Comparison of ENCODE assay signal across 14 cellular contexts in the genomic region with DNA sequence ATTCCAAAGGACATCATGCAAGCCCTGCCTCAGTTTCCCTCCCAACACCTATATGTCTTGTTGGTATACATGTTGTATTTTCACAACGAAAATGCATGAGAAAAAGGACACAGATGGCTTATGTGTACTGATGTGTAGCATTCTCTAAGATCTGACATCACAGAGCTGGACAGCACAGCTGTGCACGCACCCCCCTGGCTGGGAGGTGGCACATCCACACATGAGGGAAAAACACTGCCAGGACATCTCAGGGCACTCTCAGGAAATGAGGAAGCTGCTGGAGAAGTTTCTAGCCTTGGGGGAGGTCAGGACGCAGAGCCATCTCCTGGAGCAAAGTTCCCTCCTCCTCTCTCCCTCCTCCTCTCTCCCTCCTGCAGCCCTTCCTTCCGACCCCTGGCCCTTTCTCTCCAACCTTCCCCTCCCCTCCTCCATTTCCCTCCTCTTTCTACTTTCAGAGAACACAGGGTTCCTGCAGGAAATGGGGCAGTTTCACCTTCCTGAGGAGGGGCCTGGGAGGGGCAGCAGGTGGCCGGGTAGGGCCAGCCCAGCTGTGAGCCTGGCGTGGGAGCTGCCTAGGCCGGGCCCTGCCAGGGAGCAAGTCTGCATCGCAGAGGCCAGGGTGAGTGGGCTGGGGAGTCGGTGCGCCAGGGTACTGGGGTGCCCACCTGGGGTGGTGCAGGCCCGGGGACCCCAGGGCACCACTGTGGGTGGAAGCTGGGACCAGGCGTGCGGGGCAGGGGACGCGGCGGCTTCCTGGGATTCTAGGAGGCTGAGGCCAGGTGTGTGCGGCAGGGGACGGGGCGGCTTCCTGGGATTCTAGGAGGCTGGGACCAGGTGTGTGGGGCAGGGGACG. TPM values are rescaled to one million over a fixed set of nuclear protein-coding genes. Genes with fewer than 3 reads are reported as not detected.
A peak's percentile ranks its signal among the peaks of the same experiment; 100 is the strongest.
DNase-seq lines count a peak whose midpoint lies in the region; ATAC-seq and TF ChIP-seq lines count a peak whose summit lies in the region.
"Had no signal": no experiment of that assay in that cellular context is flagged by ENCODE, and none has a peak within 500 bp of the region (broad histone marks: within the 10 kb centered on the region; RNA-seq: fewer than 3 reads in every experiment).

A gene (plus strand): TSS at position 542 of the 853 bp plus-strand sequence. CDS start 16,769 bp downstream, outside the sequence.

- TF ChIP-seq POLR2A in erythroblast (IDR thresholded peaks at IDR 0.05; ENCODE audit: low read length) = no peak

- H3K9me3 Mint-ChIP-seq in stimulated activated naive CD8-positive, alpha-beta T cell treated with anti-CD3 and anti-CD28 coated beads, Interleukin-15, amount 100 ng/mL, for 72 hours = peaks cover 8% of the 10 kb centered on the region in 2 donors
- H3K9me3 Mint-ChIP-seq: activated naive CD8-positive, alpha-beta T cell treated with anti-CD3 and anti-CD28 coated beads, Interleukin-2, amount 50 U/mL, for 24 hours had no signal

- H3K4me1 Mint-ChIP-seq in stimulated activated naive CD8-positive, alpha-beta T cell treated with anti-CD3 and anti-CD28 coated beads, Interleukin-15, amount 100 ng/mL, for 72 hours = peaks cover 15% of the 10 kb centered on the region

- peak; percentile 57 for ATAC-seq in stimulated activated naive CD8-positive, alpha-beta T cell treated with anti-CD3 and anti-CD28 coated beads, Interleukin-15, amount 100 ng/mL, for 72 hours
- ATAC-seq in stimulated activated naive CD8-positive, alpha-beta T cell treated with anti-CD3 and anti-CD28 coated beads, Interleukin-15, Interleukin-2, amounts not matched to agents 100 U/mL and 50 U/mL, for 24 hours = no peak
- ATAC-seq in HG03039 (IDR thresholded peaks at IDR 0.05; ENCODE audit: unreplicated experiment) = no peak
- ATAC-seq: activated naive CD8-positive, alpha-beta T cell treated with anti-CD3 and anti-CD28 coated beads, Interleukin-2, amount 50 U/mL, for 24 hours had no signal

- H3K27ac Mint-ChIP-seq in stimulated activated naive CD8-positive, alpha-beta T cell treated with anti-CD3 and anti-CD28 coated beads, Interleukin-15, amount 100 ng/mL, for 72 hours = no peak within 1 kb of the TSS
- H3K27ac Mint-ChIP-seq: activated naive CD8-positive, alpha-beta T cell treated with anti-CD3 and anti-CD28 coated beads, Interleukin-2, amount 50 U/mL, for 24 hours had no signal

- no peaks in the 10 kb centered on the region for H3K27me3 Mint-ChIP-seq in stimulated activated naive CD8-positive, alpha-beta T cell treated with anti-CD3 and anti-CD28 coated beads, Interleukin-15, amount 100 ng/mL, for 72 hours

- H3K4me3 Mint-ChIP-seq in stimulated activated naive CD8-positive, alpha-beta T cell treated with anti-CD3 and anti-CD28 coated beads, Interleukin-15, amount 100 ng/mL, for 72 hours = no peak within 1 kb of the TSS
- H3K4me3 Mint-ChIP-seq: activated naive CD8-positive, alpha-beta T cell treated with anti-CD3 and anti-CD28 coated beads, Interleukin-2, amount 50 U/mL, for 24 hours had no signal

- no peak for DNase-seq in stimulated activated naive CD8-positive, alpha-beta T cell treated with anti-CD3 and anti-CD28 coated beads, Interleukin-15, amount 100 ng/mL, for 72 hours
- DNase-seq in stimulated activated naive CD8-positive, alpha-beta T cell treated with anti-CD3 and anti-CD28 coated beads, Interleukin-15, Interleukin-2, amounts not matched to agents 100 U/mL and 50 U/mL, for 24 hours = no peak
- DNase-seq in UCSD-AML1 (lab: John Stamatoyannopoulos, UW; ENCODE audit: unreplicated experiment) = peak; percentile 59
- DNase-seq in left kidney (ENCODE audit: low read depth, low spot score) = peak; percentile 90
- no peak for DNase-seq in mucosa of gallbladder (ENCODE audit: low spot score)
- DNase-seq in erythroblast (lab: John Stamatoyannopoulos, UW) = no peak
- DNase-seq in NCI-H526 (lab: John Stamatoyannopoulos, UW) = no peak
- DNase-seq: ACHN; activated CD4-positive, alpha-beta T cell treated with anti-CD3 and anti-CD28 coated beads for 1 hour; activated naive CD8-positive, alpha-beta T cell treated with anti-CD3 and anti-CD28 coated beads, Interleukin-2, amount 50 U/mL, for 24 hours; cerebellar nuclear complex; right lobe of liver; T-helper 1 cell had no signal

RNA-seq across cellular contexts. Expression of the gene that starts here (rescaled TPM):
- 2.5 TPM for total RNA-seq in mucosa of gallbladder

Comparison
In these comparisons a context has a peak if more than half of its experiments do, and no peak if none do; other contexts are left out.
1. DNase-seq: peak in UCSD-AML1 (single experiment) and left kidney (single experiment); none in stimulated activated naive CD8-positive, alpha-beta T cell treated with anti-CD3 and anti-CD28 coated beads, Interleukin-15, amount 100 ng/mL, for 72 hours (0 of 2), stimulated activated naive CD8-positive, alpha-beta T cell treated with anti-CD3 and anti-CD28 coated beads, Interleukin-15, Interleukin-2, amounts not matched to agents 100 U/mL and 50 U/mL, for 24 hours (single experiment), mucosa of gallbladder (single experiment), erythroblast (0 of 2) and NCI-H526 (0 of 2).